Comparison of ENCODE assay signal across 8 cellular contexts in genomic region chr12:26489908-26490307, GRCh38.
"Had no signal": no experiment of that assay in that cellular context is flagged by ENCODE, and none has a peak within 500 bp of the region (broad histone marks: within the 10 kb centered on the region; RNA-seq: fewer than 3 reads in every experiment).

No MANE protein-coding gene starts in this region.

- H3K9me3 ChIP-seq: HAP-1 had no signal

- H3K4me1 ChIP-seq: HAP-1 had no signal

- H3K36me3 ChIP-seq: HAP-1 had no signal

- H3K27ac ChIP-seq: GM23248 had no signal

- DNase-seq: GM23248, GOT3, H7, HFFc6, KG1 had no signal

- H3K4me3 Mint-ChIP-seq: HFFc6 had no signal

- FAIRE-seq: HTR-8/SVneo had no signal

- ATAC-seq: HCT116 had no signal

- H3K9me3 Mint-ChIP-seq: HFFc6 had no signal

- H3K4me3 ChIP-seq: GM23248, HAP-1 had no signal

- H3K27ac Mint-ChIP-seq: HFFc6 had no signal
